ENCODE assay signal across 13 cellular contexts in genomic region chr3:24145481-24145880, GRCh38.
DNase-seq lines count a peak whose midpoint lies in the region; ATAC-seq and TF ChIP-seq lines count a peak whose summit lies in the region.
"Had no signal": no experiment of that assay in that cellular context is flagged by ENCODE, and none has a peak within 500 bp of the region (broad histone marks: within the 10 kb centered on the region; RNA-seq: fewer than 3 reads in every experiment).

No MANE protein-coding gene starts in this region.

- peaks cover 6 to 8% of the 10 kb centered on the region in 2 donors for H3K36me3 ChIP-seq in muscle layer of duodenum (ENCODE audit: control insufficient read depth in 1 of 2, insufficient read depth in 2 of 2, low read length in 2 of 2)

- no peak overlapping the region for H3K27ac Mint-ChIP-seq in stimulated activated effector memory CD8-positive, alpha-beta T cell treated with anti-CD3 and anti-CD28 coated beads, Interleukin-12 subunit alpha, Interleukin-12 subunit beta, amount 100 ng/mL, for 72 hours
- H3K27ac Mint-ChIP-seq: activated naive CD4-positive, alpha-beta T cell treated with anti-CD3 and anti-CD28 coated beads, Interleukin-2, amount 50 U/mL, for 24 hours had no signal

- H3K9me3 Mint-ChIP-seq in stimulated activated effector memory CD8-positive, alpha-beta T cell treated with anti-CD3 and anti-CD28 coated beads, Interleukin-12 subunit alpha, Interleukin-12 subunit beta, amount 100 ng/mL, for 72 hours, result no peaks in the 10 kb centered on the region
- H3K9me3 Mint-ChIP-seq: activated naive CD4-positive, alpha-beta T cell treated with anti-CD3 and anti-CD28 coated beads, Interleukin-2, amount 50 U/mL, for 24 hours had no signal

- H3K4me1 Mint-ChIP-seq in stimulated activated effector memory CD8-positive, alpha-beta T cell treated with anti-CD3 and anti-CD28 coated beads, Interleukin-12 subunit alpha, Interleukin-12 subunit beta, amount 100 ng/mL, for 72 hours, result no peaks in the 10 kb centered on the region
- H3K4me1 Mint-ChIP-seq: activated naive CD4-positive, alpha-beta T cell treated with anti-CD3 and anti-CD28 coated beads, Interleukin-2, amount 50 U/mL, for 24 hours had no signal

- peaks cover 5 to 6% of the 10 kb centered on the region in 2 donors for H3K4me1 ChIP-seq in muscle layer of duodenum (ENCODE audit: control insufficient read depth in 1 of 2, insufficient read depth in 2 of 2, low read length in 2 of 2)

- H3K4me3 ChIP-seq in choroid plexus epithelial cell (ENCODE audit: low read depth, low read length) (no peak overlapping the region), muscle layer of duodenum (ENCODE audit: low read depth in 1 of 2, low read length in 2 of 2) (no peak overlapping the region)

- H3K9me3 ChIP-seq in muscle layer of duodenum (ENCODE audit: control insufficient read depth in 1 of 2, low read length in 2 of 2), result no peaks in the 10 kb centered on the region

- no peak for ATAC-seq in HG02642 (IDR thresholded peaks at IDR 0.05; ENCODE audit: poor library complexity, unreplicated experiment)
- no peak for ATAC-seq in stimulated activated effector memory CD8-positive, alpha-beta T cell treated with anti-CD3 and anti-CD28 coated beads, Interleukin-12 subunit alpha, Interleukin-12 subunit beta, amount 100 ng/mL, for 72 hours

- no peak overlapping the region for H3K4me3 Mint-ChIP-seq in stimulated activated effector memory CD8-positive, alpha-beta T cell treated with anti-CD3 and anti-CD28 coated beads, Interleukin-12 subunit alpha, Interleukin-12 subunit beta, amount 100 ng/mL, for 72 hours
- H3K4me3 Mint-ChIP-seq: activated naive CD4-positive, alpha-beta T cell treated with anti-CD3 and anti-CD28 coated beads, Interleukin-2, amount 50 U/mL, for 24 hours had no signal

- H3K36me3 Mint-ChIP-seq in stimulated activated effector memory CD8-positive, alpha-beta T cell treated with anti-CD3 and anti-CD28 coated beads, Interleukin-12 subunit alpha, Interleukin-12 subunit beta, amount 100 ng/mL, for 72 hours, result no peaks in the 10 kb centered on the region
- H3K36me3 Mint-ChIP-seq: activated naive CD4-positive, alpha-beta T cell treated with anti-CD3 and anti-CD28 coated beads, Interleukin-2, amount 50 U/mL, for 24 hours had no signal

- no peaks in the 10 kb centered on the region for H3K27me3 ChIP-seq in muscle layer of duodenum (ENCODE audit: low read depth, low read length)

- 0 out of 2 replicates have a peak overlapping the region, but pooled peaks have one; percentile 7 for H3K27ac ChIP-seq in 22Rv1
- H3K27ac ChIP-seq in muscle layer of duodenum (ENCODE audit: low read length), result peak overlapping the region; percentile 13

- TF ChIP-seq CTCF in 22Rv1 (IDR thresholded peaks at IDR 0.05) (no peak), choroid plexus epithelial cell (conservative IDR thresholded peaks at IDR 0.05; ENCODE audit: low read depth, low read length) (no peak)

- DNase-seq in NCI-H82 (lab: John Stamatoyannopoulos, UW) (peak; percentile 76), choroid plexus epithelial cell (ENCODE audit: low read depth) (peak; percentile 15), 8988T (no peak), mucosa of gallbladder (ENCODE audit: low spot score) (no peak)
- no peak for DNase-seq in stimulated activated effector memory CD8-positive, alpha-beta T cell treated with anti-CD3 and anti-CD28 coated beads, Interleukin-12 subunit alpha, Interleukin-12 subunit beta, amount 100 ng/mL, for 72 hours (ENCODE audit: low spot score in 2 of 2)
- DNase-seq: cortex of kidney, Kasumi-1, NCI-H1930, SIG-M5 had no signal

Comparison
In these comparisons a context has a peak if more than half of its experiments do, and no peak if none do; other contexts are left out.
1. DNase-seq: peak in NCI-H82 (single experiment) and choroid plexus epithelial cell (single experiment); none in 8988T (single experiment), mucosa of gallbladder (single experiment) and stimulated activated effector memory CD8-positive, alpha-beta T cell treated with anti-CD3 and anti-CD28 coated beads, Interleukin-12 subunit alpha, Interleukin-12 subunit beta, amount 100 ng/mL, for 72 hours (0 of 2).